Comparison of ENCODE assay signal across 1 cellular context in the genomic region with DNA sequence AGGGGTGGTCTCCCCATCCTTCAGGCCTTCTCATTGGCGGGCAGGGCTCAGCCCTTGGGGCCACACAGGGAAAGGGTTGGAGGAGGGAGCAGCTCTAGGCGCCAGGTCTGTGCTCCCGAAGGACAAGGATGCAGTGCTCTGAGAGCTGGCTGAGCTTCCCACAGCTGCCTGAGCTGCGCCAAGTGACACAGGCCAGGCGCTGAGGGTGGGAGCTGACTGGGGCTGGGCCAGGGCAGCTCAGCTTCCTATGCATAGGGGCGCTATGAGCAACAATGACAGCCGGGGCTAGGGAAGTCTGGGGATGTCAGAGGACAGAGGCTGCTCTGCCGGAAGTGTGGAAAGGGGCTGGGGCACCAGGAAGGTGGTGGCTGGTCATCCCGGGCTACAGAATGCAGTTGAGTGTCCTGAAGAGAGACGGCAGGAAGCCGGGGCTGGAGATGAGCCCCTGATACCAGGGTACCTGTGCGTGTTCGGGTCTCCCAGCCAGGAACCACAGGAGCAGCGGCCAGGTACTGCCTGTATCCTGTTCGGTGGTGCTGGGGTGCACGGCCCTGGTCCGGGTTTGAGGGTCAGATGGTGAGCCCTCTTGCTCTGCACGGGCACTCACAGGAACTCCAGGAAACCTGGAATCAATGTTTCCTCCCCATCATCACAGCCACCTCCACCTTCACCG.
TF ChIP-seq lines count a peak whose summit lies in the region.

No MANE protein-coding gene starts in this region.

TF ChIP-seq in GM23338, 12 proteins besides CTCF, POLR2A, EP300 and RAD21:
- TF ChIP-seq, protein P1, sequence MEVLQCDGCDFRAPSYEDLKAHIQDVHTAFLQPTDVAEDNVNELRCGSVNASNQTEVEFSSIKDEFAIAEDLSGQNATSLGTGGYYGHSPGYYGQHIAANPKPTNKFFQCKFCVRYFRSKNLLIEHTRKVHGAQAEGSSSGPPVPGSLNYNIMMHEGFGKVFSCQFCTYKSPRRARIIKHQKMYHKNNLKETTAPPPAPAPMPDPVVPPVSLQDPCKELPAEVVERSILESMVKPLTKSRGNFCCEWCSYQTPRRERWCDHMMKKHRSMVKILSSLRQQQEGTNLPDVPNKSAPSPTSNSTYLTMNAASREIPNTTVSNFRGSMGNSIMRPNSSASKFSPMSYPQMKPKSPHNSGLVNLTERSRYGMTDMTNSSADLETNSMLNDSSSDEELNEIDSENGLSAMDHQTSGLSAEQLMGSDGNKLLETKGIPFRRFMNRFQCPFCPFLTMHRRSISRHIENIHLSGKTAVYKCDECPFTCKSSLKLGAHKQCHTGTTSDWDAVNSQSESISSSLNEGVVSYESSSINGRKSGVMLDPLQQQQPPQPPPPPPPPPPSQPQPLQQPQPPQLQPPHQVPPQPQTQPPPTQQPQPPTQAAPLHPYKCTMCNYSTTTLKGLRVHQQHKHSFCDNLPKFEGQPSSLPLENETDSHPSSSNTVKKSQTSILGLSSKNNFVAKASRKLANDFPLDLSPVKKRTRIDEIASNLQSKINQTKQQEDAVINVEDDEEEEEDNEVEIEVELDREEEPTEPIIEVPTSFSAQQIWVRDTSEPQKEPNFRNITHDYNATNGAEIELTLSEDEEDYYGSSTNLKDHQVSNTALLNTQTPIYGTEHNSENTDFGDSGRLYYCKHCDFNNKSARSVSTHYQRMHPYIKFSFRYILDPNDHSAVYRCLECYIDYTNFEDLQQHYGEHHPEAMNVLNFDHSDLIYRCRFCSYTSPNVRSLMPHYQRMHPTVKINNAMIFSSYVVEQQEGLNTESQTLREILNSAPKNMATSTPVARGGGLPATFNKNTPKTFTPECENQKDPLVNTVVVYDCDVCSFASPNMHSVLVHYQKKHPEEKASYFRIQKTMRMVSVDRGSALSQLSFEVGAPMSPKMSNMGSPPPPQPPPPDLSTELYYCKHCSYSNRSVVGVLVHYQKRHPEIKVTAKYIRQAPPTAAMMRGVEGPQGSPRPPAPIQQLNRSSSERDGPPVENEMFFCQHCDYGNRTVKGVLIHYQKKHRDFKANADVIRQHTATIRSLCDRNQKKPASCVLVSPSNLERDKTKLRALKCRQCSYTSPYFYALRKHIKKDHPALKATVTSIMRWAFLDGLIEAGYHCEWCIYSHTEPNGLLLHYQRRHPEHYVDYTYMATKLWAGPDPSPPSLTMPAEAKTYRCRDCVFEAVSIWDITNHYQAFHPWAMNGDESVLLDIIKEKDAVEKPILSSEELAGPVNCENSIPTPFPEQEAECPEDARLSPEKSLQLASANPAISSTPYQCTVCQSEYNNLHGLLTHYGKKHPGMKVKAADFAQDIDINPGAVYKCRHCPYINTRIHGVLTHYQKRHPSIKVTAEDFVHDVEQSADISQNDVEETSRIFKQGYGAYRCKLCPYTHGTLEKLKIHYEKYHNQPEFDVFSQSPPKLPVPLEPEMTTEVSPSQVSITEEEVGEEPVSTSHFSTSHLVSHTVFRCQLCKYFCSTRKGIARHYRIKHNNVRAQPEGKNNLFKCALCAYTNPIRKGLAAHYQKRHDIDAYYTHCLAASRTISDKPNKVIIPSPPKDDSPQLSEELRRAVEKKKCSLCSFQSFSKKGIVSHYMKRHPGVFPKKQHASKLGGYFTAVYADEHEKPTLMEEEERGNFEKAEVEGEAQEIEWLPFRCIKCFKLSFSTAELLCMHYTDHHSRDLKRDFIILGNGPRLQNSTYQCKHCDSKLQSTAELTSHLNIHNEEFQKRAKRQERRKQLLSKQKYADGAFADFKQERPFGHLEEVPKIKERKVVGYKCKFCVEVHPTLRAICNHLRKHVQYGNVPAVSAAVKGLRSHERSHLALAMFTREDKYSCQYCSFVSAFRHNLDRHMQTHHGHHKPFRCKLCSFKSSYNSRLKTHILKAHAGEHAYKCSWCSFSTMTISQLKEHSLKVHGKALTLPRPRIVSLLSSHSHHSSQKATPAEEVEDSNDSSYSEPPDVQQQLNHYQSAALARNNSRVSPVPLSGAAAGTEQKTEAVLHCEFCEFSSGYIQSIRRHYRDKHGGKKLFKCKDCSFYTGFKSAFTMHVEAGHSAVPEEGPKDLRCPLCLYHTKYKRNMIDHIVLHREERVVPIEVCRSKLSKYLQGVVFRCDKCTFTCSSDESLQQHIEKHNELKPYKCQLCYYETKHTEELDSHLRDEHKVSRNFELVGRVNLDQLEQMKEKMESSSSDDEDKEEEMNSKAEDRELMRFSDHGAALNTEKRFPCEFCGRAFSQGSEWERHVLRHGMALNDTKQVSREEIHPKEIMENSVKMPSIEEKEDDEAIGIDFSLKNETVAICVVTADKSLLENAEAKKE (CRISPR knock-in tag; IDR thresholded peaks at IDR 0.05): no peak
